ENCODE assay signal across 17 cellular contexts in the genomic region with DNA sequence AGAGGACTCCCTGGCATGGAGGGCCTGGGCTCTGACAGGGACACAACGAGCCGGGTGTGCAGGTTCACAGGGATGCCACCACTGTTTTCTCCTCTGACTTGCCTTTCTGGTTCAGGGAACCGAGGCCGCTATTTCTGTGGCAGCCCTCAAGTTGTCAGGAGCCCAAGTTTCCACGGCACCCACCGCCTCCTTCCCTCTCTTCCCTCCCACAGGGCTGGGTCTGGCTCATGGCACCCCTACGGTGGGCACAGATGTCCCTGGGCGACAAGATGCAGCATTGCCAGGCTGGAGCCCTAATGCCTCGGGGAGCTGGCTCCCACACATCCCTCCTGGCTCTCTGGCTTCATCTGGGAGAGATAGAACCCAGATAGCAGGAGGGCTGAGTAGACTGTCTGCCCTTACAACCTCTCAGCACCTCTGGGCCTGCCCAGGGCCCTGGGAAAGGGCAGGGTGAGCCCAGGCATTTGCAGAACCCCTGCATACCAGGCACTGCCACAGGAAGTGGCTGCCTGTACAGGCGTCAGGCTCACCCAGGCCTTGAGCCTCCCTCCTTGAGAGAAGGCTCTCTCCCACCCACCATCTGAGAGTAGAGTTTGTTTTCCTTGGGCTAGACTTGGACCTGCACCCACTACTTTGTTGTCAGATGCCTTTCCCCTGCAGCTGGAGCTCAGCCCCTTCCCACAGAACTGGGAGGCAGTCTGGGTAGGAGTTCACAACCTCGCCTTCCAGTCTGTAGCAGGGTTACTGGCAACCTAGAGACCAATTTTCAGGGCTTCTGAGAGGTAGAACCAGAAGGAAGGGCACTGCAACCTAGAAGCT. TPM values are rescaled to one million over a fixed set of nuclear protein-coding genes. Genes with fewer than 3 reads are reported as not detected.
A peak's percentile ranks its signal among the peaks of the same experiment; 100 is the strongest.
DNase-seq lines count a peak whose midpoint lies in the region; ATAC-seq and TF ChIP-seq lines count a peak whose summit lies in the region.
"Had no signal": no experiment of that assay in that cellular context is flagged by ENCODE, and none has a peak within 500 bp of the region (broad histone marks: within the 10 kb centered on the region; RNA-seq: fewer than 3 reads in every experiment).

No MANE protein-coding gene starts in this region.

- H3K79me2 ChIP-seq in SK-N-SH (ENCODE audit: insufficient read depth), result no peaks in the 10 kb centered on the region
- H3K79me2 ChIP-seq in mammary epithelial cell (ENCODE audit: insufficient read depth, low read length), result no peaks in the 10 kb centered on the region

- POLR2A ChIA-PET in SK-N-SH (lab: Yijun Ruan, JAX), result no interaction called here

- H3K9me3 ChIP-seq in SK-N-SH, result no peaks in the 10 kb centered on the region
- H3K9me3 ChIP-seq in mammary epithelial cell (replicated peaks; ENCODE audit: insufficient read depth, low read length), result no peaks in the 10 kb centered on the region
- H3K9me3 ChIP-seq: A549 had no signal

- H3K4me1 Mint-ChIP-seq in stimulated activated naive CD8-positive, alpha-beta T cell treated with anti-CD3 and anti-CD28 coated beads, Interleukin-15, Interleukin-2, amounts not matched to agents 100 ng/mL and 50 ng/mL, for 24 hours (ENCODE audit: low read depth), result peaks cover 14% of the 10 kb centered on the region
- peaks cover 21% of the 10 kb centered on the region for H3K4me1 Mint-ChIP-seq in stimulated activated naive CD8-positive, alpha-beta T cell treated with anti-CD3 and anti-CD28 coated beads, Interleukin-15, amount 100 ng/mL, for 72 hours
- H3K4me1 Mint-ChIP-seq: CD8-positive, alpha-beta memory T cell had no signal

- H3K27ac ChIP-seq in SK-N-SH (ENCODE audit: low read depth in 2 of 2, low read length in 1 of 2) (peak overlapping the region in 1 of 2 experiments; percentile 43; a peak in 1 of 4 replicates), mammary epithelial cell (ENCODE audit: insufficient read depth, low read depth, low read length) (no peak overlapping the region)
- H3K27ac ChIP-seq: A549 had no signal

- CTCF ChIA-PET in SK-N-SH (lab: Yijun Ruan, JAX) (interaction anchor here (0.7 to 3.8 kb wide), 6 partner anchors 22 to 165 kb away, joined by 3 to 31 read pairs (median 4); a partner anchor contains a TSS), mammary epithelial cell (lab: Charles Lee; ENCODE audit: low non-redundant PET) (no interaction called here)

- H3K27me3 ChIP-seq in SK-N-SH (ENCODE audit: insufficient read depth), result no peaks in the 10 kb centered on the region
- H3K27me3 ChIP-seq in mammary epithelial cell (ENCODE audit: insufficient read depth, low read length), result no peaks in the 10 kb centered on the region

- peaks cover 17% of the 10 kb centered on the region for H3K36me3 Mint-ChIP-seq in stimulated activated naive CD8-positive, alpha-beta T cell treated with anti-CD3 and anti-CD28 coated beads, Interleukin-15, Interleukin-2, amounts not matched to agents 100 ng/mL and 50 ng/mL, for 24 hours (ENCODE audit: low read depth)

- H3K27me3 Mint-ChIP-seq in stimulated activated naive CD8-positive, alpha-beta T cell treated with anti-CD3 and anti-CD28 coated beads, Interleukin-15, Interleukin-2, amounts not matched to agents 100 ng/mL and 50 ng/mL, for 24 hours, result no peaks in the 10 kb centered on the region
- H3K27me3 Mint-ChIP-seq in stimulated activated naive CD8-positive, alpha-beta T cell treated with anti-CD3 and anti-CD28 coated beads, Interleukin-15, amount 100 ng/mL, for 72 hours, result no peaks in the 10 kb centered on the region

- DNase-seq in stimulated activated naive CD8-positive, alpha-beta T cell treated with anti-CD3 and anti-CD28 coated beads, Interleukin-15, amount 100 ng/mL, for 72 hours, result no peak
- DNase-seq in SK-N-SH (peak; percentile 62), mammary epithelial cell (no peak), SW480 (ENCODE audit: low spot score) (no peak), putamen (ENCODE audit: low spot score) (no peak)
- DNase-seq: CD8-positive, alpha-beta memory T cell; DMS79 treated with DMSO at 0.1 percent for 48 hours; H7; NCI-H1105 treated with DMSO at 0.1 percent for 48 hours; NCI-H1694; NCI-H2081 treated with DMSO at 0.1 percent for 48 hours; NCI-H748 treated with DMSO at 0.1 percent for 48 hours; NK-92 treated with Interleukin-12 subunit alpha and Interleukin-12 subunit beta, amount 100 ng/mL, for 24 hours had no signal

- H3K4me2 ChIP-seq in SK-N-SH (no peak overlapping the region), mammary epithelial cell (ENCODE audit: insufficient read depth, low read depth, low read length) (peak overlapping the region; percentile 77)
- H3K4me2 ChIP-seq: A549 had no signal

- in situ Hi-C loops in mammary epithelial cell (cut with MboI; ENCODE audit: low sequenced_read_pairs in 2 of 2), result no loop called here

- peaks cover 0 to 58% of the 10 kb centered on the region in 2 experiments; a peak in 2 of 4 replicates for H3K4me1 ChIP-seq in SK-N-SH (ENCODE audit: control insufficient read depth in 1 of 2, insufficient read depth in 2 of 2, low read depth in 1 of 2, low read length in 1 of 2)
- H3K4me1 ChIP-seq in mammary epithelial cell (ENCODE audit: insufficient read depth, low read length), result peaks cover 55% of the 10 kb centered on the region

- H2AFZ ChIP-seq in SK-N-SH (ENCODE audit: low read depth), result no peak overlapping the region
- H2AFZ ChIP-seq in mammary epithelial cell (ENCODE audit: low read depth, low read length), result no peak overlapping the region

- no peaks in the 10 kb centered on the region for H3F3A ChIP-seq in SK-N-SH (replicated peaks; ENCODE audit: insufficient read depth)

- H3K36me3 ChIP-seq in SK-N-SH (replicated peaks in 1 of 2; ENCODE audit: control insufficient read depth in 1 of 2, insufficient read depth in 2 of 2, low read length in 1 of 2) (no peaks in the 10 kb centered on the region), mammary epithelial cell (ENCODE audit: insufficient read depth, low read length) (no peaks in the 10 kb centered on the region)

- TF ChIP-seq CTCF in SK-N-SH (IDR thresholded peaks at IDR 0.05) (no peak), mammary epithelial cell (conservative IDR thresholded peaks at IDR 0.05 in 1 of 2, IDR thresholded peaks at IDR 0.05 in 1 of 2; ENCODE audit: extremely low read depth in 1 of 2, insufficient read depth in 1 of 2, low read depth in 1 of 2, low read length in 2 of 2) (no peak)

- intact Hi-C loops in mammary epithelial cell (cut with micrococcal nuclease), result no loop called here

- no peak overlapping the region for H3K9ac ChIP-seq in SK-N-SH
- no peak overlapping the region for H3K9ac ChIP-seq in mammary epithelial cell (ENCODE audit: insufficient read depth, low read length)

- TF ChIP-seq RAD21 in SK-N-SH (IDR thresholded peaks at IDR 0.05; ENCODE audit: low read length), result no peak

- no TSS peak for BruUV-seq in mammary epithelial cell (replicated peaks; lab: Mats Ljungman, UMichigan)

- no peaks in the 10 kb centered on the region for H3K9me3 Mint-ChIP-seq in stimulated activated naive CD8-positive, alpha-beta T cell treated with anti-CD3 and anti-CD28 coated beads, Interleukin-15, Interleukin-2, amounts not matched to agents 100 ng/mL and 50 ng/mL, for 24 hours
- no peaks in the 10 kb centered on the region for H3K9me3 Mint-ChIP-seq in stimulated activated naive CD8-positive, alpha-beta T cell treated with anti-CD3 and anti-CD28 coated beads, Interleukin-15, amount 100 ng/mL, for 72 hours
- H3K9me3 Mint-ChIP-seq: CD8-positive, alpha-beta memory T cell had no signal

- no peak overlapping the region for H3K4me3 Mint-ChIP-seq in stimulated activated naive CD8-positive, alpha-beta T cell treated with anti-CD3 and anti-CD28 coated beads, Interleukin-15, Interleukin-2, amounts not matched to agents 100 ng/mL and 50 ng/mL, for 24 hours
- H3K4me3 Mint-ChIP-seq in stimulated activated naive CD8-positive, alpha-beta T cell treated with anti-CD3 and anti-CD28 coated beads, Interleukin-15, amount 100 ng/mL, for 72 hours, result no peak overlapping the region

- no peak for TF ChIP-seq EP300 in SK-N-SH (IDR thresholded peaks at IDR 0.05; ENCODE audit: borderline replicate concordance in 1 of 2, low read depth in 1 of 2, low read length in 1 of 2)

- peak overlapping the region; percentile 15 for H3K27ac Mint-ChIP-seq in stimulated activated naive CD8-positive, alpha-beta T cell treated with anti-CD3 and anti-CD28 coated beads, Interleukin-15, Interleukin-2, amounts not matched to agents 100 ng/mL and 50 ng/mL, for 24 hours
- peak overlapping the region in 1 of 2 donors; percentile 83 for H3K27ac Mint-ChIP-seq in stimulated activated naive CD8-positive, alpha-beta T cell treated with anti-CD3 and anti-CD28 coated beads, Interleukin-15, amount 100 ng/mL, for 72 hours
- H3K27ac Mint-ChIP-seq: CD8-positive, alpha-beta memory T cell had no signal

- no peaks in the 10 kb centered on the region for H3K9me2 ChIP-seq in SK-N-SH

- H3K4me3 ChIP-seq in SK-N-SH (ENCODE audit: low read depth in 2 of 2, low read length in 1 of 2), result no peak overlapping the region
- no peak overlapping the region for H3K4me3 ChIP-seq in mammary epithelial cell (replicated peaks in 1 of 3; ENCODE audit: insufficient read depth in 1 of 3, low read depth in 2 of 3, low read length in 3 of 3)
- H3K4me3 ChIP-seq: A549 had no signal

- dilution Hi-C loops in mammary epithelial cell (cut with HindIII; ENCODE audit: low sequenced_read_pairs), result no loop called here

- H4K20me1 ChIP-seq in SK-N-SH (ENCODE audit: insufficient read depth), result no peaks in the 10 kb centered on the region
- no peaks in the 10 kb centered on the region for H4K20me1 ChIP-seq in mammary epithelial cell (ENCODE audit: insufficient read depth, low read length)

- no peak for ATAC-seq in stimulated activated naive CD8-positive, alpha-beta T cell treated with anti-CD3 and anti-CD28 coated beads, Interleukin-15, amount 100 ng/mL, for 72 hours
- ATAC-seq in HG03460 (IDR thresholded peaks at IDR 0.05; ENCODE audit: unreplicated experiment), result no peak
- ATAC-seq: A549, Right ventricle myocardium inferior had no signal

- WGBS in SK-N-SH (ENCODE audit: low lambda C conversion rate), result 77% methylated on average over 9 of the region's 11 CpGs
- WGBS in mammary epithelial cell (ENCODE audit: low coverage, missing lambda C conversion rate), result 52% methylated on average over 7 of the region's 11 CpGs

TF ChIP-seq in SK-N-SH, 30 proteins besides CTCF, POLR2A, EP300 and RAD21 (continues in another document):
- TF ChIP-seq RCOR1 (IDR thresholded peaks at IDR 0.05; ENCODE audit: low read length), result peak; percentile 37; the same call in 1 of the 2 replicates
- TF ChIP-seq TEAD4 (IDR thresholded peaks at IDR 0.05; ENCODE audit: borderline replicate concordance, insufficient read depth), result no peak

RNA-seq across cellular contexts. Expression of a gene that starts 20.5 kb away (rescaled TPM):
- polyA plus RNA-seq in SK-N-SH (2012; rRNA removed) (0.37 and 0.51 TPM in 2 replicates), mammary epithelial cell (3.6 TPM)
- 0.21 and 0.35 TPM in 2 replicates for polyA plus RNA-seq in SK-N-SH (2012; cell fraction: cytosol; rRNA removed)
- 1.2 and 1.6 TPM in 2 replicates for polyA plus RNA-seq in SK-N-SH (2012; cell fraction: nucleus; rRNA removed)
- total RNA-seq in mammary epithelial cell, result 1 to 10 TPM; 5.3 to 6.7 TPM
- 8.2 TPM for polyA minus RNA-seq in mammary epithelial cell
